Comparison of ENCODE assay signal across 24 cellular contexts in the genomic region with DNA sequence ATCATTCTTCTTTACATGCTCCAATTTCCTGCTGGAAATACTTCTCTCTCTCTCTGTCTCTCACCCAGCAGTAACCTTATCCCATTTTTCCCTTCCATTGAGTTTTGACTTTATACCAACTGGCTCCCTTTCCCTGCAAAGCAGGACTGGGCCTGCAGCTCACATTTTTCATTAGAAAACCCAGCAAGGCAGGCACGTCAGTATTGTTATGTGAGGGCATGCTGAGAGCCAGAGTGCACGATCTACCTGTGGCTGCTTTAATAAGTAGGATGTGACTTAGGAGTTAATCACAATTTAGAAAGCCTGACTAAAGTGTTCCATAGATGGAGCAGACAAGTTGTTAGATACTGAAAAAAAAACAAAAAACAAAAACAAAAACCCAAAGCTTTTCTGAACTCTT. TPM values are rescaled to one million over a fixed set of nuclear protein-coding genes. Genes with fewer than 3 reads are reported as not detected.
A peak's percentile ranks its signal among the peaks of the same experiment; 100 is the strongest.
DNase-seq lines count a peak whose midpoint lies in the region; ATAC-seq, FAIRE-seq and TF ChIP-seq lines count a peak whose summit lies in the region.
"Had no signal": no experiment of that assay in that cellular context is flagged by ENCODE, and none has a peak within 500 bp of the region (broad histone marks: within the 10 kb centered on the region; RNA-seq: fewer than 3 reads in every experiment).

No MANE protein-coding gene starts in this region.

- peaks cover 15 to 26% of the 10 kb centered on the region in 2 donors for H3K36me3 Mint-ChIP-seq in activated naive CD4-positive, alpha-beta T cell treated with anti-CD3 and anti-CD28 coated beads, Interleukin-2, amount 50 U/mL, for 72 hours
- peaks cover 14% of the 10 kb centered on the region for H3K36me3 Mint-ChIP-seq in activated CD4-positive, alpha-beta memory T cell treated with anti-CD3 and anti-CD28 coated beads, Interleukin-2, amount 10 ng/mL, durations not matched to agents 7 days and 5 days (ENCODE audit: low read depth)
- H3K36me3 Mint-ChIP-seq in stimulated activated effector memory CD8-positive, alpha-beta T cell treated with anti-CD3 and anti-CD28 coated beads, Interleukin-12 subunit alpha, Interleukin-12 subunit beta, amount 100 ng/mL, for 72 hours: peaks cover 41% of the 10 kb centered on the region
- H3K36me3 Mint-ChIP-seq: mesothelial cell of epicardium, T-cell had no signal

- no peak for TF ChIP-seq POLR2A in esophagus squamous epithelium (IDR thresholded peaks at IDR 0.05)

- FAIRE-seq in HTR-8/SVneo (lab: Jason Lieb, UNC): no peak
- FAIRE-seq: GM12891 had no signal

- H3K9me3 Mint-ChIP-seq in activated naive CD4-positive, alpha-beta T cell treated with anti-CD3 and anti-CD28 coated beads, Interleukin-2, amount 50 U/mL, for 72 hours: peaks cover 0 to 8% of the 10 kb centered on the region in 2 donors
- no peaks in the 10 kb centered on the region for H3K9me3 Mint-ChIP-seq in activated CD4-positive, alpha-beta memory T cell treated with anti-CD3 and anti-CD28 coated beads, Interleukin-2, amount 10 ng/mL, durations not matched to agents 7 days and 5 days
- no peaks in the 10 kb centered on the region for H3K9me3 Mint-ChIP-seq in stimulated activated effector memory CD8-positive, alpha-beta T cell treated with anti-CD3 and anti-CD28 coated beads, Interleukin-12 subunit alpha, Interleukin-12 subunit beta, amount 100 ng/mL, for 72 hours
- H3K9me3 Mint-ChIP-seq: endodermal cell, mesothelial cell of epicardium, T-cell had no signal

- CTCF ChIA-PET in activated CD4-positive, alpha-beta memory T cell treated with anti-CD3 and anti-CD28 coated beads, Interleukin-2, amount 10 ng/mL, durations not matched to agents 7 days and 5 days (lab: Charles Lee): interaction anchor here (1.2 to 4.7 kb wide), 2 partner anchors 15 to 24 kb away, joined by 3 to 19 read pairs; no protein-coding TSS in a partner anchor

- intact Hi-C loops in esophagus squamous epithelium (cut with DNase I): no loop called here
- intact Hi-C loops in left lung (cut with DNase I): no loop called here

- peak overlapping the region; percentile 28 for H3K4me3 Mint-ChIP-seq in activated CD4-positive, alpha-beta memory T cell treated with anti-CD3 and anti-CD28 coated beads, Interleukin-2, amount 10 ng/mL, durations not matched to agents 7 days and 5 days
- peak overlapping the region; percentile 64 for H3K4me3 Mint-ChIP-seq in stimulated activated effector memory CD8-positive, alpha-beta T cell treated with anti-CD3 and anti-CD28 coated beads, Interleukin-12 subunit alpha, Interleukin-12 subunit beta, amount 100 ng/mL, for 72 hours
- H3K4me3 Mint-ChIP-seq: endodermal cell, mesothelial cell of epicardium, T-cell had no signal

- POLR2A ChIA-PET in activated CD4-positive, alpha-beta memory T cell treated with anti-CD3 and anti-CD28 coated beads, Interleukin-2, amount 10 ng/mL, durations not matched to agents 7 days and 5 days (lab: Charles Lee): interaction anchor here (0.8 to 27.5 kb wide), 6 partner anchors 0 to 42 kb away, joined by 3 to 1351 read pairs (median 383); partner anchors contain the start of genes ANKRD12 and NDUFV2

- DNase-seq in activated naive CD4-positive, alpha-beta T cell treated with anti-CD3 and anti-CD28 coated beads, Interleukin-2, amount 50 U/mL, for 72 hours (ENCODE audit: low spot score in 2 of 2): no peak
- DNase-seq in activated naive CD4-positive, alpha-beta T cell treated with anti-CD3 and anti-CD28 coated beads, Interleukin-2, amount 50 U/mL, for 16 hours: no peak
- DNase-seq in activated CD4-positive, alpha-beta memory T cell treated with anti-CD3 and anti-CD28 coated beads, Interleukin-2, amount 10 ng/mL, durations not matched to agents 7 days and 5 days: no peak
- no peak for DNase-seq in esophagus squamous epithelium (lab: John Stamatoyannopoulos, UW)
- DNase-seq in stimulated activated effector memory CD8-positive, alpha-beta T cell treated with anti-CD3 and anti-CD28 coated beads, Interleukin-12 subunit alpha, Interleukin-12 subunit beta, amount 100 ng/mL, for 72 hours (ENCODE audit: low spot score in 2 of 2): peak in 1 of 2 donors; percentile 40
- no peak for DNase-seq in left lung
- DNase-seq in HTR-8/SVneo (ENCODE audit: insufficient read length, low spot score): no peak
- DNase-seq: activated CD4-positive, CD25-positive, alpha-beta regulatory T cell; amygdala; cerebellar nuclear complex; endodermal cell; GDM1; left cardiac atrium; MG63; NCI-H1694; NCI-H446 treated with DMSO at 0.1 percent for 48 hours; occipital lobe; right lobe of liver; stimulated activated CD4-positive, alpha-beta T cell treated with anti-CD3 and anti-CD28 coated beads, Interleukin-2, amount 100 ng/mL, for 48 hours; T-cell had no signal

- H3K4me1 ChIP-seq in esophagus squamous epithelium (peaks cover 8 to 56% (median 14%) of the 10 kb centered on the region in 3 donors), left lung (peaks cover 0 to 34% of the 10 kb centered on the region in 2 donors)

- H3K4me3 ChIP-seq in esophagus squamous epithelium: no peak overlapping the region
- H3K4me3 ChIP-seq in left lung: no peak overlapping the region
- H3K4me3 ChIP-seq: MG63, right lobe of liver, thoracic aorta had no signal

- H3K27me3 Mint-ChIP-seq in activated CD4-positive, alpha-beta memory T cell treated with anti-CD3 and anti-CD28 coated beads, Interleukin-2, amount 10 ng/mL, durations not matched to agents 7 days and 5 days: no peaks in the 10 kb centered on the region
- H3K27me3 Mint-ChIP-seq: T-cell had no signal

- H3K27ac Mint-ChIP-seq in activated naive CD4-positive, alpha-beta T cell treated with anti-CD3 and anti-CD28 coated beads, Interleukin-2, amount 50 U/mL, for 72 hours: peak overlapping the region; percentile 55 to 97
- peak overlapping the region; percentile 70 for H3K27ac Mint-ChIP-seq in activated CD4-positive, alpha-beta memory T cell treated with anti-CD3 and anti-CD28 coated beads, Interleukin-2, amount 10 ng/mL, durations not matched to agents 7 days and 5 days
- H3K27ac Mint-ChIP-seq in stimulated activated effector memory CD8-positive, alpha-beta T cell treated with anti-CD3 and anti-CD28 coated beads, Interleukin-12 subunit alpha, Interleukin-12 subunit beta, amount 100 ng/mL, for 72 hours: peak overlapping the region; percentile 100
- H3K27ac Mint-ChIP-seq: endodermal cell, mesothelial cell of epicardium had no signal

- H3K27me3 ChIP-seq in esophagus squamous epithelium (no peaks in the 10 kb centered on the region), left lung (no peaks in the 10 kb centered on the region)
- H3K27me3 ChIP-seq: MG63, right lobe of liver had no signal

- H3K27ac ChIP-seq in esophagus squamous epithelium (peak overlapping the region; percentile 17 to 65 (median 33)), left lung (no peak overlapping the region)
- H3K27ac ChIP-seq: right lobe of liver, thoracic aorta had no signal

- no peaks in the 10 kb centered on the region for H3K9me3 ChIP-seq in esophagus squamous epithelium
- H3K9me3 ChIP-seq in left lung: no peaks in the 10 kb centered on the region
- H3K9me3 ChIP-seq: MG63, right lobe of liver, thoracic aorta had no signal

- WGBS in esophagus squamous epithelium, 2 donors: 26 to 33% methylated on average over 2 of the region's 2 CpGs

- H3K36me3 ChIP-seq in esophagus squamous epithelium (no peaks in the 10 kb centered on the region), left lung (no peaks in the 10 kb centered on the region)
- H3K36me3 ChIP-seq: MG63, right lobe of liver, thoracic aorta had no signal

- TF ChIP-seq CTCF in esophagus squamous epithelium (IDR thresholded peaks at IDR 0.05): no peak
- TF ChIP-seq CTCF in left lung (IDR thresholded peaks at IDR 0.05): no peak

- no peak for ATAC-seq in activated naive CD4-positive, alpha-beta T cell treated with anti-CD3 and anti-CD28 coated beads, Interleukin-2, amount 50 U/mL, for 72 hours
- no peak for ATAC-seq in stimulated activated effector memory CD8-positive, alpha-beta T cell treated with anti-CD3 and anti-CD28 coated beads, Interleukin-12 subunit alpha, Interleukin-12 subunit beta, amount 100 ng/mL, for 72 hours
- ATAC-seq in left lung (no peak), GM18498 (IDR thresholded peaks at IDR 0.05; ENCODE audit: unreplicated experiment) (no peak)
- ATAC-seq: left cardiac atrium, right lobe of liver, T-cell had no signal

- peaks cover 62% of the 10 kb centered on the region for H3K4me1 Mint-ChIP-seq in activated CD4-positive, alpha-beta memory T cell treated with anti-CD3 and anti-CD28 coated beads, Interleukin-2, amount 10 ng/mL, durations not matched to agents 7 days and 5 days
- H3K4me1 Mint-ChIP-seq in stimulated activated effector memory CD8-positive, alpha-beta T cell treated with anti-CD3 and anti-CD28 coated beads, Interleukin-12 subunit alpha, Interleukin-12 subunit beta, amount 100 ng/mL, for 72 hours: peaks cover 61% of the 10 kb centered on the region

RNA-seq across cellular contexts. Expression of gene NDUFV2, which starts 5.2 kb away (rescaled TPM):
- total RNA-seq in activated naive CD4-positive, alpha-beta T cell treated with anti-CD3 and anti-CD28 coated beads, Interleukin-2, amount 50 U/mL, for 72 hours: 100 to 1,000 TPM; 311 to 402 TPM
- total RNA-seq in activated CD4-positive, alpha-beta memory T cell treated with anti-CD3 and anti-CD28 coated beads, Interleukin-2, amount 10 ng/mL, durations not matched to agents 7 days and 5 days: 100 to 1,000 TPM; 288 to 295 TPM
- total RNA-seq in esophagus squamous epithelium (100 to 1,000 TPM in 3 of 4 donors, 10 to 100 TPM in 1; 96.5 to 150 (median 110) TPM), left lung (100 to 1,000 TPM; 108 to 138 TPM)

RNA-seq across cellular contexts. Expression of gene ANKRD12, which starts 39.2 kb away (rescaled TPM):
- 10 to 100 TPM; 63.7 to 72.3 TPM for total RNA-seq in activated naive CD4-positive, alpha-beta T cell treated with anti-CD3 and anti-CD28 coated beads, Interleukin-2, amount 50 U/mL, for 72 hours
- total RNA-seq in activated CD4-positive, alpha-beta memory T cell treated with anti-CD3 and anti-CD28 coated beads, Interleukin-2, amount 10 ng/mL, durations not matched to agents 7 days and 5 days: 100 to 1,000 TPM; 103 to 111 TPM
- total RNA-seq in esophagus squamous epithelium (10 to 100 TPM; 13.0 to 60.3 (median 23.4) TPM), left lung (10 to 100 TPM; 47.6 to 64.3 TPM)

Comparison
In these comparisons a context has a peak if more than half of its experiments do, and no peak if none do; other contexts are left out.
1. H3K27ac ChIP-seq: peak in esophagus squamous epithelium (4 of 4); none in left lung (0 of 2).
2. Peak in every context shown above with its lines, with median percentiles within 50 percentile points of each other: H3K27ac Mint-ChIP-seq.